Comparison of ENCODE assay signal across 8 cellular contexts in the genomic region with DNA sequence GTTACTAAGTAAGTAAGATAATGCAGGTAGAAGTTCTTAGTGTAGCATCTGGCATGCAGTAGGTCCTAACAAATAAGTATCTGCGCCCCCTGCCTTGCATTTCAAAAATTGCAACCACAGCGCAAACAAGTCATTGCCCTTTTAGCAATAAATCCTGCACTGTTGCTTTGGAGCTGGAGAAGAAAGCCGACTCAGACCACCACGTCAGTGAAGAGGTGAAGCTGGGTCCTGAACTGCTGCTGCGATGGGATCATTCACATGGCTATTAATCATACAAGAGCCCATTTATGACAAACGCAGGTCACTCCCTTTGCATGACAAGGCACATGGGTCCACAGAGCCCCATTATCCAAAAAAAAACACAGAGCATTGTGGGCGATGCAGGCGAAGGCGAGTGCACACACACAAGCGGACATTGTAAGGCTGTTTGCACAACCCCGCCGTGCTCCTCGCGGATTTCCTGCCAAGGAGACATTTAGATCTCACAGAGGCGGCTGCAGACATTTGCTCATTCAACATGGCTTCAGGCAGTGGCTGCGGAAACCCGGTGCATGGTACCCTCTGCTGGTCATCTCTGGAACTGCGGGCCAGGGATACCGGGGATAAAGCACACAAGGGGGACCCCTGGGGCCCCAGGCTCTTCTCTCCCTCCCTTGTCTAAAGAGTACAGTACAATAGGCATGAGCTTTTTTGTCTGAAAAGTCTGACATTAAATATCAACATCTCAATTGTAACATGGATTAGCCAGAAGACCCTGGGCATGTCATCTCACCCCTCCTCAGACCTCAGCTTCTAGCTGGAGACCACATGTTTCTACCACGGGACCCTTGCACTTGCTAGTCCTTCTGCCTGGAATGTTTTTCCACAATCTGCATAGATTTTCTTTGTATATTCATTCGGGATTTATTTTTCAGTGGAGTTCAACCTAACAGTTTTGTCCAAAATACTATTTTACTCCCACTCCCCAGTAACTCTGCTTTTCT.
DNase-seq lines count a peak whose midpoint lies in the region; ATAC-seq and TF ChIP-seq lines count a peak whose summit lies in the region.

No MANE protein-coding gene starts in this region.

- no peaks in the 10 kb centered on the region for H3K79me2 ChIP-seq in ACC112 (ENCODE audit: control insufficient read depth, insufficient read depth, low read length, unreplicated experiment)

- H3K4me1 ChIP-seq in ACC112 (ENCODE audit: control insufficient read depth, insufficient read depth, low read length, unreplicated experiment) = peaks cover under 1% of the 10 kb centered on the region

- TF ChIP-seq CTCF in WERI-Rb-1 (IDR thresholded peaks at IDR 0.05; ENCODE audit: low read depth, low read length) = peak; percentile 97

- H3K36me3 ChIP-seq in ACC112 (ENCODE audit: insufficient read depth, low read length) (no peaks in the 10 kb centered on the region), WERI-Rb-1 (no peaks in the 10 kb centered on the region)

- H3K27ac ChIP-seq in ACC112 (ENCODE audit: low read depth, low read length) = no peak overlapping the region
- peak overlapping the region; percentile 21; the same call in 1 of the 2 replicates for H3K27ac ChIP-seq in WERI-Rb-1
- H3K27ac ChIP-seq in caudate nucleus (ENCODE audit: low read depth, low read length) = peak overlapping the region; percentile 80

- peak; percentile 91 for ATAC-seq in GM18517 (IDR thresholded peaks at IDR 0.05; ENCODE audit: unreplicated experiment)
- peak; percentile 90 for ATAC-seq in HG03064 (IDR thresholded peaks at IDR 0.05; ENCODE audit: low read depth, unreplicated experiment)

- H3K27me3 ChIP-seq in ACC112 (ENCODE audit: insufficient read depth, low read length) (peaks cover 4% of the 10 kb centered on the region; the same call in 1 of the 2 replicates), WERI-Rb-1 (ENCODE audit: insufficient read depth, low read depth, severe bottlenecking) (no peaks in the 10 kb centered on the region)

- H2AFZ ChIP-seq in ACC112 (ENCODE audit: low read length, unreplicated experiment) = peak overlapping the region; percentile 52

- DNase-seq in NCI-H2107 (lab: John Stamatoyannopoulos, UW) (peak; percentile 38), WERI-Rb-1 (peak; percentile 94), caudate nucleus (lab: John Stamatoyannopoulos, UW) (peak in 60 of 61 donors; percentile 37 to 90 (median 74)), islet precursor cell (peak; percentile 89)
- peak; percentile 74 to 95 (median 76) for DNase-seq in stimulated activated CD4-positive, alpha-beta T cell treated with anti-CD3 and anti-CD28 coated beads, Interleukin-12 subunit alpha, Interleukin-12 subunit beta, amount 100 ng/mL, for 48 hours (ENCODE audit: low read depth in 2 of 3, low spot score in 1 of 3)

- peak overlapping the region; percentile 70 for H3K4me3 ChIP-seq in ACC112 (ENCODE audit: low read depth, low read length)
- peak overlapping the region; percentile 81 for H3K4me3 ChIP-seq in WERI-Rb-1 (ENCODE audit: low read depth, low read length)

- no peaks in the 10 kb centered on the region for H3K9me3 ChIP-seq in WERI-Rb-1 (ENCODE audit: severe bottlenecking)

Comparison
In these comparisons a context has a peak if more than half of its experiments do, and no peak if none do; other contexts are left out.
1. DNase-seq: peak in every context shown above with its lines; median percentile 94 in WERI-Rb-1; 89 in islet precursor cell; 76 in stimulated activated CD4-positive, alpha-beta T cell treated with anti-CD3 and anti-CD28 coated beads, Interleukin-12 subunit alpha, Interleukin-12 subunit beta, amount 100 ng/mL, for 48 hours; 74 in caudate nucleus; 38 in NCI-H2107.